Comparison of ENCODE assay signal across 2 cellular contexts in the genomic region with DNA sequence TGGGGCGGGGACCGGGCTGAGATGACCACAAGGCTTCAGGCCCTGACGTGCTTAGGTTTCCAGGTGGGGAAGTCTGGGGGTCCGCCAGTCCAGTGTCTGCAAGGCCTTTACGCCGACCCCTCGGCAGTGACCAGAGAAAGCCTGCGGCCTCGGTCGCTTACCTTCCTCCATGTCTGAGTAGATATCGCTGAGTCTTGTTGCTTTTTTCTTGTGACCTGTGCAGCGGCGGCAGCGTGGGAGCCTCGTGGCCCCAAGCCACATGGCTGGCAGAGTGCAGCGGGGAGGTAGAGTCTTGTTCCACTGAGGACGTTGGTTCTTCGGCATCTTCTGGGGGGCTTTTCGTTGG.
TF ChIP-seq lines count a peak whose summit lies in the region.

No MANE protein-coding gene starts in this region.

TF ChIP-seq in GM23338, 12 proteins besides CTCF, POLR2A, EP300 and RAD21 (continues in another document):
- TF ChIP-seq, protein P1, sequence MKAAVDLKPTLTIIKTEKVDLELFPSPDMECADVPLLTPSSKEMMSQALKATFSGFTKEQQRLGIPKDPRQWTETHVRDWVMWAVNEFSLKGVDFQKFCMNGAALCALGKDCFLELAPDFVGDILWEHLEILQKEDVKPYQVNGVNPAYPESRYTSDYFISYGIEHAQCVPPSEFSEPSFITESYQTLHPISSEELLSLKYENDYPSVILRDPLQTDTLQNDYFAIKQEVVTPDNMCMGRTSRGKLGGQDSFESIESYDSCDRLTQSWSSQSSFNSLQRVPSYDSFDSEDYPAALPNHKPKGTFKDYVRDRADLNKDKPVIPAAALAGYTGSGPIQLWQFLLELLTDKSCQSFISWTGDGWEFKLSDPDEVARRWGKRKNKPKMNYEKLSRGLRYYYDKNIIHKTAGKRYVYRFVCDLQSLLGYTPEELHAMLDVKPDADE (IDR thresholded peaks at IDR 0.05) = no peak
- TF ChIP-seq, protein P2, sequence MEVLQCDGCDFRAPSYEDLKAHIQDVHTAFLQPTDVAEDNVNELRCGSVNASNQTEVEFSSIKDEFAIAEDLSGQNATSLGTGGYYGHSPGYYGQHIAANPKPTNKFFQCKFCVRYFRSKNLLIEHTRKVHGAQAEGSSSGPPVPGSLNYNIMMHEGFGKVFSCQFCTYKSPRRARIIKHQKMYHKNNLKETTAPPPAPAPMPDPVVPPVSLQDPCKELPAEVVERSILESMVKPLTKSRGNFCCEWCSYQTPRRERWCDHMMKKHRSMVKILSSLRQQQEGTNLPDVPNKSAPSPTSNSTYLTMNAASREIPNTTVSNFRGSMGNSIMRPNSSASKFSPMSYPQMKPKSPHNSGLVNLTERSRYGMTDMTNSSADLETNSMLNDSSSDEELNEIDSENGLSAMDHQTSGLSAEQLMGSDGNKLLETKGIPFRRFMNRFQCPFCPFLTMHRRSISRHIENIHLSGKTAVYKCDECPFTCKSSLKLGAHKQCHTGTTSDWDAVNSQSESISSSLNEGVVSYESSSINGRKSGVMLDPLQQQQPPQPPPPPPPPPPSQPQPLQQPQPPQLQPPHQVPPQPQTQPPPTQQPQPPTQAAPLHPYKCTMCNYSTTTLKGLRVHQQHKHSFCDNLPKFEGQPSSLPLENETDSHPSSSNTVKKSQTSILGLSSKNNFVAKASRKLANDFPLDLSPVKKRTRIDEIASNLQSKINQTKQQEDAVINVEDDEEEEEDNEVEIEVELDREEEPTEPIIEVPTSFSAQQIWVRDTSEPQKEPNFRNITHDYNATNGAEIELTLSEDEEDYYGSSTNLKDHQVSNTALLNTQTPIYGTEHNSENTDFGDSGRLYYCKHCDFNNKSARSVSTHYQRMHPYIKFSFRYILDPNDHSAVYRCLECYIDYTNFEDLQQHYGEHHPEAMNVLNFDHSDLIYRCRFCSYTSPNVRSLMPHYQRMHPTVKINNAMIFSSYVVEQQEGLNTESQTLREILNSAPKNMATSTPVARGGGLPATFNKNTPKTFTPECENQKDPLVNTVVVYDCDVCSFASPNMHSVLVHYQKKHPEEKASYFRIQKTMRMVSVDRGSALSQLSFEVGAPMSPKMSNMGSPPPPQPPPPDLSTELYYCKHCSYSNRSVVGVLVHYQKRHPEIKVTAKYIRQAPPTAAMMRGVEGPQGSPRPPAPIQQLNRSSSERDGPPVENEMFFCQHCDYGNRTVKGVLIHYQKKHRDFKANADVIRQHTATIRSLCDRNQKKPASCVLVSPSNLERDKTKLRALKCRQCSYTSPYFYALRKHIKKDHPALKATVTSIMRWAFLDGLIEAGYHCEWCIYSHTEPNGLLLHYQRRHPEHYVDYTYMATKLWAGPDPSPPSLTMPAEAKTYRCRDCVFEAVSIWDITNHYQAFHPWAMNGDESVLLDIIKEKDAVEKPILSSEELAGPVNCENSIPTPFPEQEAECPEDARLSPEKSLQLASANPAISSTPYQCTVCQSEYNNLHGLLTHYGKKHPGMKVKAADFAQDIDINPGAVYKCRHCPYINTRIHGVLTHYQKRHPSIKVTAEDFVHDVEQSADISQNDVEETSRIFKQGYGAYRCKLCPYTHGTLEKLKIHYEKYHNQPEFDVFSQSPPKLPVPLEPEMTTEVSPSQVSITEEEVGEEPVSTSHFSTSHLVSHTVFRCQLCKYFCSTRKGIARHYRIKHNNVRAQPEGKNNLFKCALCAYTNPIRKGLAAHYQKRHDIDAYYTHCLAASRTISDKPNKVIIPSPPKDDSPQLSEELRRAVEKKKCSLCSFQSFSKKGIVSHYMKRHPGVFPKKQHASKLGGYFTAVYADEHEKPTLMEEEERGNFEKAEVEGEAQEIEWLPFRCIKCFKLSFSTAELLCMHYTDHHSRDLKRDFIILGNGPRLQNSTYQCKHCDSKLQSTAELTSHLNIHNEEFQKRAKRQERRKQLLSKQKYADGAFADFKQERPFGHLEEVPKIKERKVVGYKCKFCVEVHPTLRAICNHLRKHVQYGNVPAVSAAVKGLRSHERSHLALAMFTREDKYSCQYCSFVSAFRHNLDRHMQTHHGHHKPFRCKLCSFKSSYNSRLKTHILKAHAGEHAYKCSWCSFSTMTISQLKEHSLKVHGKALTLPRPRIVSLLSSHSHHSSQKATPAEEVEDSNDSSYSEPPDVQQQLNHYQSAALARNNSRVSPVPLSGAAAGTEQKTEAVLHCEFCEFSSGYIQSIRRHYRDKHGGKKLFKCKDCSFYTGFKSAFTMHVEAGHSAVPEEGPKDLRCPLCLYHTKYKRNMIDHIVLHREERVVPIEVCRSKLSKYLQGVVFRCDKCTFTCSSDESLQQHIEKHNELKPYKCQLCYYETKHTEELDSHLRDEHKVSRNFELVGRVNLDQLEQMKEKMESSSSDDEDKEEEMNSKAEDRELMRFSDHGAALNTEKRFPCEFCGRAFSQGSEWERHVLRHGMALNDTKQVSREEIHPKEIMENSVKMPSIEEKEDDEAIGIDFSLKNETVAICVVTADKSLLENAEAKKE (CRISPR knock-in tag; IDR thresholded peaks at IDR 0.05) = no peak
- TF ChIP-seq ZNF331 (CRISPR knock-in tag; IDR thresholded peaks at IDR 0.05; ENCODE audit: low read depth) (no peak), JUNB (IDR thresholded peaks at IDR 0.05; ENCODE audit: unreplicated experiment) (no peak), ZNF114 (CRISPR knock-in tag; IDR thresholded peaks at IDR 0.05) (no peak), EZH2phosphoT487 (IDR thresholded peaks at IDR 0.05; ENCODE audit: unreplicated experiment) (no peak), NANOG (IDR thresholded peaks at IDR 0.05; ENCODE audit: borderline replicate concordance) (no peak), STAT1 (IDR thresholded peaks at IDR 0.05; ENCODE audit: unreplicated experiment) (no peak), CREB1 (CRISPR knock-in tag; IDR thresholded peaks at IDR 0.05; ENCODE audit: low read depth) (no peak), EZH2 (IDR thresholded peaks at IDR 0.05; ENCODE audit: low read depth, unreplicated experiment) (no peak)
- TF ChIP-seq, protein P3, sequence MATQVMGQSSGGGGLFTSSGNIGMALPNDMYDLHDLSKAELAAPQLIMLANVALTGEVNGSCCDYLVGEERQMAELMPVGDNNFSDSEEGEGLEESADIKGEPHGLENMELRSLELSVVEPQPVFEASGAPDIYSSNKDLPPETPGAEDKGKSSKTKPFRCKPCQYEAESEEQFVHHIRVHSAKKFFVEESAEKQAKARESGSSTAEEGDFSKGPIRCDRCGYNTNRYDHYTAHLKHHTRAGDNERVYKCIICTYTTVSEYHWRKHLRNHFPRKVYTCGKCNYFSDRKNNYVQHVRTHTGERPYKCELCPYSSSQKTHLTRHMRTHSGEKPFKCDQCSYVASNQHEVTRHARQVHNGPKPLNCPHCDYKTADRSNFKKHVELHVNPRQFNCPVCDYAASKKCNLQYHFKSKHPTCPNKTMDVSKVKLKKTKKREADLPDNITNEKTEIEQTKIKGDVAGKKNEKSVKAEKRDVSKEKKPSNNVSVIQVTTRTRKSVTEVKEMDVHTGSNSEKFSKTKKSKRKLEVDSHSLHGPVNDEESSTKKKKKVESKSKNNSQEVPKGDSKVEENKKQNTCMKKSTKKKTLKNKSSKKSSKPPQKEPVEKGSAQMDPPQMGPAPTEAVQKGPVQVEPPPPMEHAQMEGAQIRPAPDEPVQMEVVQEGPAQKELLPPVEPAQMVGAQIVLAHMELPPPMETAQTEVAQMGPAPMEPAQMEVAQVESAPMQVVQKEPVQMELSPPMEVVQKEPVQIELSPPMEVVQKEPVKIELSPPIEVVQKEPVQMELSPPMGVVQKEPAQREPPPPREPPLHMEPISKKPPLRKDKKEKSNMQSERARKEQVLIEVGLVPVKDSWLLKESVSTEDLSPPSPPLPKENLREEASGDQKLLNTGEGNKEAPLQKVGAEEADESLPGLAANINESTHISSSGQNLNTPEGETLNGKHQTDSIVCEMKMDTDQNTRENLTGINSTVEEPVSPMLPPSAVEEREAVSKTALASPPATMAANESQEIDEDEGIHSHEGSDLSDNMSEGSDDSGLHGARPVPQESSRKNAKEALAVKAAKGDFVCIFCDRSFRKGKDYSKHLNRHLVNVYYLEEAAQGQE (IDR thresholded peaks at IDR 0.05; ENCODE audit: unreplicated experiment) = no peak

TF ChIP-seq in K562, 482 proteins besides CTCF, POLR2A, EP300 and RAD21 (continues in another document):
- TF ChIP-seq CBFB (CRISPR knock-in tag; IDR thresholded peaks at IDR 0.05) (0 out of 2 replicates have a peak, but pooled peaks have one; percentile 60), HDAC1 (IDR thresholded peaks at IDR 0.05) (peak in 1 of 2 experiments; percentile 82; a peak in 2 of 4 replicates), EP400 (IDR thresholded peaks at IDR 0.05) (peak; percentile 97), ZNF12 (CRISPR knock-in tag; IDR thresholded peaks at IDR 0.05) (0 out of 2 replicates have a peak, but pooled peaks have one; percentile 56), MYC (IDR thresholded peaks at IDR 0.05; ENCODE audit: low read depth, low read length) (peak; percentile 86), MYC (CRISPR knock-in tag; IDR thresholded peaks at IDR 0.05; ENCODE audit: borderline replicate concordance, low read depth) (peak; percentile 97), HNRNPLL (IDR thresholded peaks at IDR 0.05; ENCODE audit: low read depth, low read length, poor library complexity, severe bottlenecking) (peak; percentile 3), PYGO2 (tag; IDR thresholded peaks at IDR 0.05) (no peak), RBFOX2 (IDR thresholded peaks at IDR 0.05; ENCODE audit: low read depth, low read length) (peak; percentile 90), HDAC3 (IDR thresholded peaks at IDR 0.05; ENCODE audit: borderline replicate concordance, partially characterized antibody) (no peak), SIN3A (IDR thresholded peaks at IDR 0.05; ENCODE audit: borderline replicate concordance in 2 of 2, control insufficient read depth in 1 of 2, low read depth in 2 of 2, low read length in 2 of 2) (peak in 1 of 2 experiments; percentile 72; a peak in 1 of 4 replicates), POLR2G (IDR thresholded peaks at IDR 0.05; ENCODE audit: low read depth, low read length) (peak; percentile 11), FOXK2 (conservative IDR thresholded peaks at IDR 0.05 in 1 of 2, IDR thresholded peaks at IDR 0.05 in 1 of 2; ENCODE audit: low read depth in 2 of 2) (peak in 1 of 2 experiments; percentile 13; a peak in 1 of 4 replicates), ZNF134 (CRISPR knock-in tag; conservative IDR thresholded peaks at IDR 0.05) (no peak), SP1 (CRISPR knock-in tag; IDR thresholded peaks at IDR 0.05) (no peak), ZNF23 (CRISPR knock-in tag; IDR thresholded peaks at IDR 0.05) (no peak), HNRNPL (IDR thresholded peaks at IDR 0.05; ENCODE audit: low read depth, low read length) (no peak), ELF1 (tag; IDR thresholded peaks at IDR 0.05) (peak; percentile 55), HMGN3 (IDR thresholded peaks at IDR 0.05; ENCODE audit: borderline replicate concordance, extremely low read depth, insufficient read length, low read depth, low read length) (peak; percentile 1), C11orf30 (IDR thresholded peaks at IDR 0.05; ENCODE audit: low read depth) (peak; percentile 66; the same call in 1 of the 2 replicates), RB1 (IDR thresholded peaks at IDR 0.05; ENCODE audit: low read depth) (no peak), ZNF253 (CRISPR knock-in tag; conservative IDR thresholded peaks at IDR 0.05) (no peak), SAP30 (IDR thresholded peaks at IDR 0.05; ENCODE audit: borderline replicate concordance, insufficient read depth, low read depth, low read length, poor library complexity, severe bottlenecking) (peak; percentile 77), CHD1 (IDR thresholded peaks at IDR 0.05; ENCODE audit: low read length) (peak; percentile 49)
- TF ChIP-seq, protein P4, sequence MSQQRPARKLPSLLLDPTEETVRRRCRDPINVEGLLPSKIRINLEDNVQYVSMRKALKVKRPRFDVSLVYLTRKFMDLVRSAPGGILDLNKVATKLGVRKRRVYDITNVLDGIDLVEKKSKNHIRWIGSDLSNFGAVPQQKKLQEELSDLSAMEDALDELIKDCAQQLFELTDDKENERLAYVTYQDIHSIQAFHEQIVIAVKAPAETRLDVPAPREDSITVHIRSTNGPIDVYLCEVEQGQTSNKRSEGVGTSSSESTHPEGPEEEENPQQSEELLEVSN (IDR thresholded peaks at IDR 0.05; ENCODE audit: borderline replicate concordance in 1 of 2, extremely low read depth in 1 of 2, insufficient read depth in 1 of 2, insufficient read length in 1 of 2, low read depth in 1 of 2, low read length in 1 of 2, poor library complexity in 1 of 2, severe bottlenecking in 1 of 2) = peak; percentile 30 to 54
- TF ChIP-seq, protein P5, sequence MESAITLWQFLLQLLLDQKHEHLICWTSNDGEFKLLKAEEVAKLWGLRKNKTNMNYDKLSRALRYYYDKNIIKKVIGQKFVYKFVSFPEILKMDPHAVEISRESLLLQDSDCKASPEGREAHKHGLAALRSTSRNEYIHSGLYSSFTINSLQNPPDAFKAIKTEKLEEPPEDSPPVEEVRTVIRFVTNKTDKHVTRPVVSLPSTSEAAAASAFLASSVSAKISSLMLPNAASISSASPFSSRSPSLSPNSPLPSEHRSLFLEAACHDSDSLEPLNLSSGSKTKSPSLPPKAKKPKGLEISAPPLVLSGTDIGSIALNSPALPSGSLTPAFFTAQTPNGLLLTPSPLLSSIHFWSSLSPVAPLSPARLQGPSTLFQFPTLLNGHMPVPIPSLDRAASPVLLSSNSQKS (CRISPR knock-in tag; IDR thresholded peaks at IDR 0.05) = no peak
- TF ChIP-seq, protein P6, sequence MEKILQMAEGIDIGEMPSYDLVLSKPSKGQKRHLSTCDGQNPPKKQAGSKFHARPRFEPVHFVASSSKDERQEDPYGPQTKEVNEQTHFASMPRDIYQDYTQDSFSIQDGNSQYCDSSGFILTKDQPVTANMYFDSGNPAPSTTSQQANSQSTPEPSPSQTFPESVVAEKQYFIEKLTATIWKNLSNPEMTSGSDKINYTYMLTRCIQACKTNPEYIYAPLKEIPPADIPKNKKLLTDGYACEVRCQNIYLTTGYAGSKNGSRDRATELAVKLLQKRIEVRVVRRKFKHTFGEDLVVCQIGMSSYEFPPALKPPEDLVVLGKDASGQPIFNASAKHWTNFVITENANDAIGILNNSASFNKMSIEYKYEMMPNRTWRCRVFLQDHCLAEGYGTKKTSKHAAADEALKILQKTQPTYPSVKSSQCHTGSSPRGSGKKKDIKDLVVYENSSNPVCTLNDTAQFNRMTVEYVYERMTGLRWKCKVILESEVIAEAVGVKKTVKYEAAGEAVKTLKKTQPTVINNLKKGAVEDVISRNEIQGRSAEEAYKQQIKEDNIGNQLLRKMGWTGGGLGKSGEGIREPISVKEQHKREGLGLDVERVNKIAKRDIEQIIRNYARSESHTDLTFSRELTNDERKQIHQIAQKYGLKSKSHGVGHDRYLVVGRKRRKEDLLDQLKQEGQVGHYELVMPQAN (IDR thresholded peaks at IDR 0.05; ENCODE audit: borderline replicate concordance) = peak; percentile 93
- TF ChIP-seq, protein P7, sequence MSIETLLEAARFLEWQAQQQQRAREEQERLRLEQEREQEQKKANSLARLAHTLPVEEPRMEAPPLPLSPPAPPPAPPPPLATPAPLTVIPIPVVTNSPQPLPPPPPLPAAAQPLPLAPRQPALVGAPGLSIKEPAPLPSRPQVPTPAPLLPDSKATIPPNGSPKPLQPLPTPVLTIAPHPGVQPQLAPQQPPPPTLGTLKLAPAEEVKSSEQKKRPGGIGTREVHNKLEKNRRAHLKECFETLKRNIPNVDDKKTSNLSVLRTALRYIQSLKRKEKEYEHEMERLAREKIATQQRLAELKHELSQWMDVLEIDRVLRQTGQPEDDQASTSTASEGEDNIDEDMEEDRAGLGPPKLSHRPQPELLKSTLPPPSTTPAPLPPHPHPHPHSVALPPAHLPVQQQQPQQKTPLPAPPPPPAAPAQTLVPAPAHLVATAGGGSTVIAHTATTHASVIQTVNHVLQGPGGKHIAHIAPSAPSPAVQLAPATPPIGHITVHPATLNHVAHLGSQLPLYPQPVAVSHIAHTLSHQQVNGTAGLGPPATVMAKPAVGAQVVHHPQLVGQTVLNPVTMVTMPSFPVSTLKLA (conservative IDR thresholded peaks at IDR 0.05) = peak; percentile 89 to 90
- TF ChIP-seq, protein P8, sequence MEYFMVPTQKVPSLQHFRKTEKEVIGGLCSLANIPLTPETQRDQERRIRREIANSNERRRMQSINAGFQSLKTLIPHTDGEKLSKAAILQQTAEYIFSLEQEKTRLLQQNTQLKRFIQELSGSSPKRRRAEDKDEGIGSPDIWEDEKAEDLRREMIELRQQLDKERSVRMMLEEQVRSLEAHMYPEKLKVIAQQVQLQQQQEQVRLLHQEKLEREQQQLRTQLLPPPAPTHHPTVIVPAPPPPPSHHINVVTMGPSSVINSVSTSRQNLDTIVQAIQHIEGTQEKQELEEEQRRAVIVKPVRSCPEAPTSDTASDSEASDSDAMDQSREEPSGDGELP (CRISPR knock-in tag; IDR thresholded peaks at IDR 0.05; ENCODE audit: borderline replicate concordance) = no peak
